Comparison of ENCODE assay signal across 1 cellular context in the genomic region with DNA sequence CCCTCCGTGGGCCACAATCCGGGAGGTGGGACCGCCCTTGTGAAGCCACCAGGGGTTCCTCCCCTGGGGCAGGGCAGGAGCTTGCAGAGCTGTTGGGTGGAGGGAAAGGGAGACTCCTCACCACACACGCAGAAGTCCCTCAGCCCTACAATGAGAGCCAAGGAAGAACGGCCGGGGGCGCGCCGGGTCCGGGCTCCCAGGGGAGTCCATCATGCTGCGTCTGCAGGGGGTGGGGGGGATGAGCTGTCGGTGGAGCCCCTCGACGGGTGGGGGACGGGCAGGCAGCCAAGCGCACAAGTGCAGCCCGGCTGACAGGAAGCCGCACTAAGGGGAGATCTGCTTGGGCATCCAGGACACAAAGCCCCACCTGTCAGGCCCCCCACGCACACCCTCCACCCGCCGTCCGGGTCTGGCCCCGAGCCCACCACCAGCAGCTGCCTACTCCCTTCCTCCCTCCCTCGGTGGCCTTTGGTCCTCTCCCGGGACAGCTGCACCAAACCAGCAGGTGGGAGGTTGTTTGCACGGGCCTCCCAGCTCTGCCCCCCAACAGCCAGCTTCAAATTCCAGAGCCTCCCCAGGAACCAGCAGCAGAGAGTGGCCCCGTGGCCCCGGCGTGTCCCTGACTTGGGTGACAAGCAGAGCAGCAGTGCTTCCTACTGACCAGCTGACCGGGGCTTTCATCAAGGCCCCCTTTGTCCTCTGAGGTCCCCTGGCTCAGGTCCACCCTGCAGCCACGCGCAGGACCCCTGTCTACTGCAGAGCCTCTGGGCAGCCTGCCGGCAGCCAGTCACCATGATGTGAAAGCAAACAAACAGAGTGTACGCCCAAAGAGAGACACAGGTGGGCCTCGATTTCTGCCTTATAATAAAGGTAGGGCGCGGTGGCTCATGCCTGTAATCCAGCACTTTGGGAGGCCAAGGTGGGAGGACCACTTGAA.
TF ChIP-seq lines count a peak whose summit lies in the region.

No MANE protein-coding gene starts in this region.

TF ChIP-seq in HepG2, 621 proteins besides CTCF, POLR2A, EP300 and RAD21 (continued from another document and continues in another):
- TF ChIP-seq ZNF432 (CRISPR knock-in tag; IDR thresholded peaks at IDR 0.05; ENCODE audit: borderline replicate concordance) (no peak), KLF13 (CRISPR knock-in tag; IDR thresholded peaks at IDR 0.05) (no peak), DPF2 (CRISPR knock-in tag; IDR thresholded peaks at IDR 0.05; ENCODE audit: borderline replicate concordance, low read depth) (peak; percentile 64; the same call in 1 of the 2 replicates), ZNF766 (CRISPR knock-in tag; IDR thresholded peaks at IDR 0.05; ENCODE audit: borderline replicate concordance) (0 out of 2 replicates have a peak, but pooled peaks have one; percentile 26), BCL6 (CRISPR knock-in tag; IDR thresholded peaks at IDR 0.05) (peak; percentile 73), ZNF329 (CRISPR knock-in tag; IDR thresholded peaks at IDR 0.05; ENCODE audit: low read depth) (no peak; the same call in 1 of the 2 replicates), ZMYM4 (CRISPR knock-in tag; IDR thresholded peaks at IDR 0.05) (peak; percentile 79), ZNF160 (CRISPR knock-in tag; IDR thresholded peaks at IDR 0.05) (peak; percentile 74; the same call in 1 of the 2 replicates), ZNF263 (CRISPR knock-in tag; IDR thresholded peaks at IDR 0.05) (peak; percentile 78), HOXA3 (CRISPR knock-in tag; IDR thresholded peaks at IDR 0.05) (peak; percentile 82), ZNF136 (CRISPR knock-in tag; IDR thresholded peaks at IDR 0.05; ENCODE audit: low read depth) (peak; percentile 60; the same call in 1 of the 2 replicates), SATB2 (CRISPR knock-in tag; IDR thresholded peaks at IDR 0.05) (0 out of 2 replicates have a peak, but pooled peaks have one; percentile 42), ZNF33B (CRISPR knock-in tag; IDR thresholded peaks at IDR 0.05) (no peak), NFE2L1 (CRISPR knock-in tag; IDR thresholded peaks at IDR 0.05; ENCODE audit: borderline replicate concordance) (no peak), ZNF142 (CRISPR knock-in tag; IDR thresholded peaks at IDR 0.05) (peak; percentile 51; the same call in 1 of the 2 replicates), NCOA2 (CRISPR knock-in tag; IDR thresholded peaks at IDR 0.05) (peak; percentile 85), FOXJ3 (CRISPR knock-in tag; IDR thresholded peaks at IDR 0.05; ENCODE audit: borderline replicate concordance) (peak; percentile 82; the same call in 1 of the 2 replicates), ZC3H13 (CRISPR knock-in tag; IDR thresholded peaks at IDR 0.05) (peak; percentile 72), HDAC1 (CRISPR knock-in tag; IDR thresholded peaks at IDR 0.05) (peak; percentile 72), RXRB (CRISPR knock-in tag; IDR thresholded peaks at IDR 0.05; ENCODE audit: borderline replicate concordance) (peak; percentile 92), SIN3A (IDR thresholded peaks at IDR 0.05; ENCODE audit: borderline replicate concordance, low read depth, low read length) (no peak), ZNF761 (CRISPR knock-in tag; conservative IDR thresholded peaks at IDR 0.05) (0 out of 2 replicates have a peak, but pooled peaks have one; percentile 70), ZNF570 (CRISPR knock-in tag; IDR thresholded peaks at IDR 0.05; ENCODE audit: borderline replicate concordance) (no peak), ZNF589 (CRISPR knock-in tag; conservative IDR thresholded peaks at IDR 0.05) (no peak), IRF2 (CRISPR knock-in tag; IDR thresholded peaks at IDR 0.05) (peak; percentile 80), ZBTB7B (CRISPR knock-in tag; IDR thresholded peaks at IDR 0.05) (peak; percentile 99), ZNF331 (CRISPR knock-in tag; IDR thresholded peaks at IDR 0.05) (peak; percentile 83), ZKSCAN8 (CRISPR knock-in tag; IDR thresholded peaks at IDR 0.05; ENCODE audit: borderline replicate concordance) (peak; percentile 56; the same call in 1 of the 2 replicates), PHF5A (CRISPR knock-in tag; IDR thresholded peaks at IDR 0.05; ENCODE audit: low read depth, unreplicated experiment) (no peak), ADNP (CRISPR knock-in tag; IDR thresholded peaks at IDR 0.05) (0 out of 2 replicates have a peak, but pooled peaks have one; percentile 11), ZNF775 (CRISPR knock-in tag; IDR thresholded peaks at IDR 0.05; ENCODE audit: borderline replicate concordance) (no peak), IKZF4 (CRISPR knock-in tag; IDR thresholded peaks at IDR 0.05; ENCODE audit: borderline replicate concordance, low read depth, not compliant biosample characterization) (no peak), RARA (CRISPR knock-in tag; IDR thresholded peaks at IDR 0.05) (peak; percentile 85), MAFG (CRISPR knock-in tag; IDR thresholded peaks at IDR 0.05) (no peak), TEAD3 (CRISPR knock-in tag; optimal IDR thresholded peaks at IDR 0.05; ENCODE audit: borderline replicate concordance) (peak; percentile 95), ZNF24 (IDR thresholded peaks at IDR 0.05) (no peak)
- TF ChIP-seq, protein P1, sequence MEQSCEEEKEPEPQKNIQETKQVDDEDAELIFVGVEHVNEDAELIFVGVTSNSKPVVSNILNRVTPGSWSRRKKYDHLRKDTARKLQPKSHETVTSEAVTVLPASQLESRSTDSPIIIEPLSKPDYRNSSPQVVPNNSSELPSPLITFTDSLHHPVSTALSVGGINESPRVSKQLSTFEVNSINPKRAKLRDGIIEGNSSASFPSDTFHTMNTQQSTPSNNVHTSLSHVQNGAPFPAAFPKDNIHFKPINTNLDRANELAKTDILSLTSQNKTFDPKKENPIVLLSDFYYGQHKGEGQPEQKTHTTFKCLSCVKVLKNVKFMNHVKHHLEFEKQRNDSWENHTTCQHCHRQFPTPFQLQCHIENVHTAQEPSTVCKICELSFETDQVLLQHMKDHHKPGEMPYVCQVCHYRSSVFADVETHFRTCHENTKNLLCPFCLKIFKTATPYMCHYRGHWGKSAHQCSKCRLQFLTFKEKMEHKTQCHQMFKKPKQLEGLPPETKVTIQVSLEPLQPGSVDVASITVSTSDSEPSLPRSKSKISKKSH (CRISPR knock-in tag; IDR thresholded peaks at IDR 0.05; ENCODE audit: borderline replicate concordance): peak; percentile 44; the same call in 1 of the 2 replicates
- TF ChIP-seq, protein P2, sequence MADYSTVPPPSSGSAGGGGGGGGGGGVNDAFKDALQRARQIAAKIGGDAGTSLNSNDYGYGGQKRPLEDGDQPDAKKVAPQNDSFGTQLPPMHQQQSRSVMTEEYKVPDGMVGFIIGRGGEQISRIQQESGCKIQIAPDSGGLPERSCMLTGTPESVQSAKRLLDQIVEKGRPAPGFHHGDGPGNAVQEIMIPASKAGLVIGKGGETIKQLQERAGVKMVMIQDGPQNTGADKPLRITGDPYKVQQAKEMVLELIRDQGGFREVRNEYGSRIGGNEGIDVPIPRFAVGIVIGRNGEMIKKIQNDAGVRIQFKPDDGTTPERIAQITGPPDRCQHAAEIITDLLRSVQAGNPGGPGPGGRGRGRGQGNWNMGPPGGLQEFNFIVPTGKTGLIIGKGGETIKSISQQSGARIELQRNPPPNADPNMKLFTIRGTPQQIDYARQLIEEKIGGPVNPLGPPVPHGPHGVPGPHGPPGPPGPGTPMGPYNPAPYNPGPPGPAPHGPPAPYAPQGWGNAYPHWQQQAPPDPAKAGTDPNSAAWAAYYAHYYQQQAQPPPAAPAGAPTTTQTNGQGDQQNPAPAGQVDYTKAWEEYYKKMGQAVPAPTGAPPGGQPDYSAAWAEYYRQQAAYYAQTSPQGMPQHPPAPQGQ (CRISPR knock-in tag; IDR thresholded peaks at IDR 0.05; ENCODE audit: borderline replicate concordance): no peak
- TF ChIP-seq, protein P3, sequence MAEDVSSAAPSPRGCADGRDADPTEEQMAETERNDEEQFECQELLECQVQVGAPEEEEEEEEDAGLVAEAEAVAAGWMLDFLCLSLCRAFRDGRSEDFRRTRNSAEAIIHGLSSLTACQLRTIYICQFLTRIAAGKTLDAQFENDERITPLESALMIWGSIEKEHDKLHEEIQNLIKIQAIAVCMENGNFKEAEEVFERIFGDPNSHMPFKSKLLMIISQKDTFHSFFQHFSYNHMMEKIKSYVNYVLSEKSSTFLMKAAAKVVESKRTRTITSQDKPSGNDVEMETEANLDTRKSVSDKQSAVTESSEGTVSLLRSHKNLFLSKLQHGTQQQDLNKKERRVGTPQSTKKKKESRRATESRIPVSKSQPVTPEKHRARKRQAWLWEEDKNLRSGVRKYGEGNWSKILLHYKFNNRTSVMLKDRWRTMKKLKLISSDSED (CRISPR knock-in tag; IDR thresholded peaks at IDR 0.05): no peak
- TF ChIP-seq, protein P4, sequence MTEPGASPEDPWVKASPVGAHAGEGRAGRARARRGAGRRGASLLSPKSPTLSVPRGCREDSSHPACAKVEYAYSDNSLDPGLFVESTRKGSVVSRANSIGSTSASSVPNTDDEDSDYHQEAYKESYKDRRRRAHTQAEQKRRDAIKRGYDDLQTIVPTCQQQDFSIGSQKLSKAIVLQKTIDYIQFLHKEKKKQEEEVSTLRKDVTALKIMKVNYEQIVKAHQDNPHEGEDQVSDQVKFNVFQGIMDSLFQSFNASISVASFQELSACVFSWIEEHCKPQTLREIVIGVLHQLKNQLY (CRISPR knock-in tag; IDR thresholded peaks at IDR 0.05): peak; percentile 96
- TF ChIP-seq, protein P5, sequence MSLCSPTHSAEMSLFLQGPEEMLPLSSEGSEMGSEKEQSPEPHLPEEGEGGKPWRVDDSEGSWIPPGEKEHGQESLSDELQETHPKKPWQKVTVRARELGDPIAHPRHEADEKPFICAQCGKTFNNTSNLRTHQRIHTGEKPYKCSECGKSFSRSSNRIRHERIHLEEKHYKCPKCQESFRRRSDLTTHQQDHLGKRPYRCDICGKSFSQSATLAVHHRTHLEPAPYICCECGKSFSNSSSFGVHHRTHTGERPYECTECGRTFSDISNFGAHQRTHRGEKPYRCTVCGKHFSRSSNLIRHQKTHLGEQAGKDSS (CRISPR knock-in tag; IDR thresholded peaks at IDR 0.05; ENCODE audit: borderline replicate concordance, low read depth): peak; percentile 79; the same call in 1 of the 2 replicates
- TF ChIP-seq, protein P6, sequence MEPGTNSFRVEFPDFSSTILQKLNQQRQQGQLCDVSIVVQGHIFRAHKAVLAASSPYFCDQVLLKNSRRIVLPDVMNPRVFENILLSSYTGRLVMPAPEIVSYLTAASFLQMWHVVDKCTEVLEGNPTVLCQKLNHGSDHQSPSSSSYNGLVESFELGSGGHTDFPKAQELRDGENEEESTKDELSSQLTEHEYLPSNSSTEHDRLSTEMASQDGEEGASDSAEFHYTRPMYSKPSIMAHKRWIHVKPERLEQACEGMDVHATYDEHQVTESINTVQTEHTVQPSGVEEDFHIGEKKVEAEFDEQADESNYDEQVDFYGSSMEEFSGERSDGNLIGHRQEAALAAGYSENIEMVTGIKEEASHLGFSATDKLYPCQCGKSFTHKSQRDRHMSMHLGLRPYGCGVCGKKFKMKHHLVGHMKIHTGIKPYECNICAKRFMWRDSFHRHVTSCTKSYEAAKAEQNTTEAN (CRISPR knock-in tag; conservative IDR thresholded peaks at IDR 0.05): peak; percentile 87
- TF ChIP-seq, protein P7, sequence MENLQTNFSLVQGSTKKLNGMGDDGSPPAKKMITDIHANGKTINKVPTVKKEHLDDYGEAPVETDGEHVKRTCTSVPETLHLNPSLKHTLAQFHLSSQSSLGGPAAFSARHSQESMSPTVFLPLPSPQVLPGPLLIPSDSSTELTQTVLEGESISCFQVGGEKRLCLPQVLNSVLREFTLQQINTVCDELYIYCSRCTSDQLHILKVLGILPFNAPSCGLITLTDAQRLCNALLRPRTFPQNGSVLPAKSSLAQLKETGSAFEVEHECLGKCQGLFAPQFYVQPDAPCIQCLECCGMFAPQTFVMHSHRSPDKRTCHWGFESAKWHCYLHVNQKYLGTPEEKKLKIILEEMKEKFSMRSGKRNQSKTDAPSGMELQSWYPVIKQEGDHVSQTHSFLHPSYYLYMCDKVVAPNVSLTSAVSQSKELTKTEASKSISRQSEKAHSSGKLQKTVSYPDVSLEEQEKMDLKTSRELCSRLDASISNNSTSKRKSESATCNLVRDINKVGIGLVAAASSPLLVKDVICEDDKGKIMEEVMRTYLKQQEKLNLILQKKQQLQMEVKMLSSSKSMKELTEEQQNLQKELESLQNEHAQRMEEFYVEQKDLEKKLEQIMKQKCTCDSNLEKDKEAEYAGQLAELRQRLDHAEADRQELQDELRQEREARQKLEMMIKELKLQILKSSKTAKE (CRISPR knock-in tag; IDR thresholded peaks at IDR 0.05; ENCODE audit: borderline replicate concordance): 0 out of 2 replicates have a peak, but pooled peaks have one; percentile 57
- TF ChIP-seq, protein P8, sequence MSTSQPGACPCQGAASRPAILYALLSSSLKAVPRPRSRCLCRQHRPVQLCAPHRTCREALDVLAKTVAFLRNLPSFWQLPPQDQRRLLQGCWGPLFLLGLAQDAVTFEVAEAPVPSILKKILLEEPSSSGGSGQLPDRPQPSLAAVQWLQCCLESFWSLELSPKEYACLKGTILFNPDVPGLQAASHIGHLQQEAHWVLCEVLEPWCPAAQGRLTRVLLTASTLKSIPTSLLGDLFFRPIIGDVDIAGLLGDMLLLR (CRISPR knock-in tag; IDR thresholded peaks at IDR 0.05): 0 out of 2 replicates have a peak, but pooled peaks have one; percentile 38
